In genomic region chr5:113118298-113118697, GRCh38 we compare ENCODE assay signal across 1 cellular context.
TF ChIP-seq lines count a peak whose summit lies in the region.

No MANE protein-coding gene starts in this region.

TF ChIP-seq in HEK293, 187 proteins besides CTCF, POLR2A, EP300 and RAD21 (continued from another document):
- TF ChIP-seq ZNF138 (tag by site-specific recombination; IDR thresholded peaks at IDR 0.05; ENCODE audit: borderline replicate concordance) (no peak), ZNF704 (tag by site-specific recombination; IDR thresholded peaks at IDR 0.05) (no peak)
